In the genomic region with DNA sequence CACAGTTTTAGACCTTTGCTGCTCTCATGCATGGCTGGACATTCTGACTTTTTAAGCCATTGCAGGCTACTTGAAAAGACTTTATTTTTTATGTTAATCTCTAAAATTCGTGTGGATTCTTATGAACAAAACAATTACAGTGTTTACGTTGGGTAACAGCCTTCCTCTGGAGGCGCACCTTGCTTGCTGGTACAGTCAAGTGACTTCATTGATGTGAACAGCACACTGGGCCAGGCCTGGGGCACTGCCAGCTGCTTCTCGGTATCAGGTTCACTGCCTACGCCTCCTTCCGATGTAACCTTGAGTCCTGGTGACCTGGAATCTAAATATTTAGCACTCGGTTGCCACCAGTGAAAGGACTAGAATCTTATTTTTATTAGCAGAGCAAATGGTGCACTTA, we compare ENCODE assay signal across 12 cellular contexts. TPM values are rescaled to one million over a fixed set of nuclear protein-coding genes. Genes with fewer than 3 reads are reported as not detected.
DNase-seq lines count a peak whose midpoint lies in the region; ATAC-seq, FAIRE-seq and TF ChIP-seq lines count a peak whose summit lies in the region.
"Had no signal": no experiment of that assay in that cellular context is flagged by ENCODE, and none has a peak within 500 bp of the region (broad histone marks: within the 10 kb centered on the region; RNA-seq: fewer than 3 reads in every experiment).

No MANE protein-coding gene starts in this region.

- TF ChIP-seq POLR2A in thyroid gland (IDR thresholded peaks at IDR 0.05), result no peak

- H3K9me3 ChIP-seq in kidney (ENCODE audit: control insufficient read depth in 1 of 2, low read length in 2 of 2) (no peaks in the 10 kb centered on the region), thyroid gland (no peaks in the 10 kb centered on the region)

- no peak overlapping the region for H3K9ac ChIP-seq in kidney (ENCODE audit: low read length in 2 of 2)
- H3K9ac ChIP-seq: KMS-11 had no signal

- peak; percentile 17 for DNase-seq in NCI-H1092 treated with DMSO at 0.1 percent for 48 hours (lab: John Stamatoyannopoulos, UW)
- no peak for DNase-seq in NCI-H1092 (lab: John Stamatoyannopoulos, UW)
- DNase-seq in NCI-H774 (lab: John Stamatoyannopoulos, UW), result peak; percentile 15
- peak; percentile 85 for DNase-seq in kidney
- DNase-seq in thyroid gland, result peak; percentile 84 to 86
- no peak for DNase-seq in HuH-7 (ENCODE audit: low spot score)
- DNase-seq: effector memory CD8-positive, alpha-beta T cell had no signal

- H3K4me3 ChIP-seq in kidney (ENCODE audit: low read length in 2 of 2) (no peak overlapping the region), thyroid gland (replicated peaks in 1 of 3) (no peak overlapping the region)

- H3K27ac ChIP-seq in kidney (ENCODE audit: low read depth in 2 of 2, low read length in 2 of 2), result no peak overlapping the region
- no peak overlapping the region for H3K27ac ChIP-seq in thyroid gland
- H3K27ac ChIP-seq: 22Rv1, KMS-11 had no signal

- intact Hi-C loops in kidney (cut with DNase I) (no loop called here), thyroid gland (cut with DNase I) (no loop called here)

- H3K27me3 ChIP-seq in thyroid gland, result no peaks in the 10 kb centered on the region

- 45 to 52% methylated on average over 7 of the region's 7 CpGs for WGBS in thyroid gland, 2 donors

- no peaks in the 10 kb centered on the region for H3K36me3 ChIP-seq in kidney (ENCODE audit: control insufficient read depth in 1 of 2, insufficient read depth in 2 of 2, low read length in 2 of 2)
- no peaks in the 10 kb centered on the region for H3K36me3 ChIP-seq in thyroid gland

- no peak for ATAC-seq in HG02970 (IDR thresholded peaks at IDR 0.05; ENCODE audit: low FRiP score, unreplicated experiment)
- no peak for ATAC-seq in HG03135 (IDR thresholded peaks at IDR 0.05; ENCODE audit: unreplicated experiment)
- ATAC-seq: effector memory CD8-positive, alpha-beta T cell had no signal

- H3K4me1 ChIP-seq in kidney (ENCODE audit: control insufficient read depth in 1 of 2, insufficient read depth in 1 of 2, low read depth in 1 of 2, low read length in 2 of 2) (no peaks in the 10 kb centered on the region), thyroid gland (no peaks in the 10 kb centered on the region)

- no peak for TF ChIP-seq CTCF in kidney (IDR thresholded peaks at IDR 0.05; ENCODE audit: borderline replicate concordance, extremely low read depth, insufficient read depth)
- peak in 3 of 6 experiments; percentile 19 to 33 (median 27) for TF ChIP-seq CTCF in thyroid gland (IDR thresholded peaks at IDR 0.05)

- no peak for FAIRE-seq in kidney (lab: Jason Lieb, UNC)

RNA-seq across cellular contexts. Expression of gene MARCHF10, which starts 27.8 kb away (rescaled TPM):
- total RNA-seq in kidney (0.66 TPM), thyroid gland (under 1 TPM in 2 of 4 donors, not detected in 2; 0.29 to 0.81 TPM)
- 6.3 TPM for polyA plus RNA-seq in kidney (ENCODE audit: insufficient read depth, low read depth, low replicate concordance)
- total RNA-seq: mononuclear cell had no signal

Comparison
In these comparisons a context has a peak if more than half of its experiments do, and no peak if none do; other contexts are left out.
1. DNase-seq: peak in NCI-H1092 treated with DMSO at 0.1 percent for 48 hours (single experiment), NCI-H774 (single experiment), kidney (single experiment) and thyroid gland (2 of 2); none in NCI-H1092 (single experiment) and HuH-7 (single experiment).